In genomic region chr4:38832624-38833528, GRCh38 we compare ENCODE assay signal across 18 cellular contexts. TPM values are rescaled to one million over a fixed set of nuclear protein-coding genes. Genes with fewer than 3 reads are reported as not detected.
DNase-seq lines count a peak whose midpoint lies in the region; ATAC-seq and TF ChIP-seq lines count a peak whose summit lies in the region.
"Had no signal": no experiment of that assay in that cellular context is flagged by ENCODE, and none has a peak within 500 bp of the region (broad histone marks: within the 10 kb centered on the region; RNA-seq: fewer than 3 reads in every experiment).

No MANE protein-coding gene starts in this region.

- peaks cover 8% of the 10 kb centered on the region for H3K4me1 Mint-ChIP-seq in activated CD8-positive, alpha-beta T cell treated with anti-CD3 and anti-CD28 coated beads, Interleukin-2, amount 10 ng/mL, durations not matched to agents 7 days and 5 days (ENCODE audit: low read depth)
- no peaks in the 10 kb centered on the region for H3K4me1 Mint-ChIP-seq in chondrocyte (ENCODE audit: low read depth)

- DNase-seq in BE2C (no peak), H7 (peak; percentile 28), iPS-NIHi7 (ENCODE audit: extremely low spot score) (peak; percentile 25), DMS79 (lab: John Stamatoyannopoulos, UW) (no peak), G401 (ENCODE audit: low spot score) (no peak), right cardiac atrium (no peak), chondrocyte (ENCODE audit: low spot score) (no peak)
- DNase-seq in activated CD8-positive, alpha-beta T cell treated with anti-CD3 and anti-CD28 coated beads, Interleukin-2, amount 10 ng/mL, durations not matched to agents 7 days and 5 days: no peak
- DNase-seq: activated CD8-positive, alpha-beta memory T cell treated with anti-CD3 and anti-CD28 coated beads for 24 hours; activated effector memory CD4-positive, alpha-beta T cell treated with anti-CD3 and anti-CD28 coated beads, Interleukin-2, amount 50 U/mL, for 16 hours; GM23248; heart right ventricle; left cardiac atrium; NCI-H2029; NCI-H748 treated with DMSO at 0.1 percent for 48 hours; T-helper 9 cell had no signal

- TF ChIP-seq CTCF in BE2C (IDR thresholded peaks at IDR 0.05; ENCODE audit: low read depth, low read length): peak; percentile 26; the same call in 1 of the 2 replicates
- no peak for TF ChIP-seq CTCF in chondrocyte (IDR thresholded peaks at IDR 0.05)

- 89% methylated on average over 7 of the region's 7 CpGs for WGBS in right cardiac atrium

- no peaks in the 10 kb centered on the region for H3K36me3 ChIP-seq in BE2C
- no peaks in the 10 kb centered on the region for H3K36me3 ChIP-seq in H7 (replicated peaks; ENCODE audit: control insufficient read depth, insufficient read depth, low read length)
- H3K36me3 ChIP-seq: breast epithelium, upper lobe of left lung had no signal

- intact Hi-C loops in right cardiac atrium (cut with DNase I): no loop called here

- ATAC-seq in activated CD8-positive, alpha-beta T cell treated with anti-CD3 and anti-CD28 coated beads, Interleukin-2, amount 10 ng/mL, durations not matched to agents 7 days and 5 days: no peak
- ATAC-seq in right cardiac atrium: no peak
- ATAC-seq: heart right ventricle had no signal

- peak overlapping the region; percentile 4 for H3K27ac Mint-ChIP-seq in activated CD8-positive, alpha-beta T cell treated with anti-CD3 and anti-CD28 coated beads, Interleukin-2, amount 10 ng/mL, durations not matched to agents 7 days and 5 days
- H3K27ac Mint-ChIP-seq in chondrocyte (ENCODE audit: unreplicated experiment): no peak overlapping the region

- peaks cover 5% of the 10 kb centered on the region; the same call in 1 of the 2 replicates for H3K27me3 ChIP-seq in BE2C
- H3K27me3 ChIP-seq in H7 (ENCODE audit: control insufficient read depth, insufficient read depth, low read length): no peaks in the 10 kb centered on the region
- H3K27me3 ChIP-seq in right cardiac atrium (ENCODE audit: control insufficient read depth, insufficient read depth): no peaks in the 10 kb centered on the region
- H3K27me3 ChIP-seq: breast epithelium, heart right ventricle, upper lobe of left lung had no signal

- H3K27ac ChIP-seq in right cardiac atrium (ENCODE audit: low read length): no peak overlapping the region
- H3K27ac ChIP-seq: breast epithelium, GM23248, heart right ventricle, upper lobe of left lung had no signal

- peaks cover 15% of the 10 kb centered on the region for H3K9me3 Mint-ChIP-seq in activated CD8-positive, alpha-beta T cell treated with anti-CD3 and anti-CD28 coated beads, Interleukin-2, amount 10 ng/mL, durations not matched to agents 7 days and 5 days (ENCODE audit: insufficient read depth)
- peaks cover 33% of the 10 kb centered on the region for H3K9me3 Mint-ChIP-seq in chondrocyte (ENCODE audit: low read depth)

- CTCF ChIA-PET in activated CD8-positive, alpha-beta T cell treated with anti-CD3 and anti-CD28 coated beads, Interleukin-2, amount 10 ng/mL, durations not matched to agents 7 days and 5 days (lab: Charles Lee): interaction anchor here (0.6 to 1.6 kb wide), 3 partner anchors 22 to 73 kb away, joined by 3 to 5 read pairs (median 3); no protein-coding TSS in a partner anchor

- POLR2A ChIA-PET in activated CD8-positive, alpha-beta T cell treated with anti-CD3 and anti-CD28 coated beads, Interleukin-2, amount 10 ng/mL, durations not matched to agents 7 days and 5 days (lab: Charles Lee): no interaction called here

- no peaks in the 10 kb centered on the region for H3K27me3 Mint-ChIP-seq in activated CD8-positive, alpha-beta T cell treated with anti-CD3 and anti-CD28 coated beads, Interleukin-2, amount 10 ng/mL, durations not matched to agents 7 days and 5 days (ENCODE audit: low read depth)
- no peaks in the 10 kb centered on the region for H3K27me3 Mint-ChIP-seq in chondrocyte (ENCODE audit: low read depth)

- no peaks in the 10 kb centered on the region; the same call in 1 of the 2 replicates for H3K9me3 ChIP-seq in BE2C
- H3K9me3 ChIP-seq in right cardiac atrium (ENCODE audit: control insufficient read depth, low read length): no peaks in the 10 kb centered on the region

- H3K4me1 ChIP-seq in BE2C (no peaks in the 10 kb centered on the region), right cardiac atrium (ENCODE audit: control insufficient read depth, insufficient read depth, low read length) (no peaks in the 10 kb centered on the region)
- H3K4me1 ChIP-seq: breast epithelium, upper lobe of left lung had no signal

- H3K36me3 Mint-ChIP-seq in activated CD8-positive, alpha-beta T cell treated with anti-CD3 and anti-CD28 coated beads, Interleukin-2, amount 10 ng/mL, durations not matched to agents 7 days and 5 days (ENCODE audit: low read depth): peaks cover 24% of the 10 kb centered on the region
- peaks cover 13% of the 10 kb centered on the region for H3K36me3 Mint-ChIP-seq in chondrocyte (ENCODE audit: low read depth)

- H3K4me3 ChIP-seq in BE2C (ENCODE audit: low read depth, low read length) (no peak overlapping the region), H7 (ENCODE audit: insufficient read depth, low read depth, low read length) (no peak overlapping the region), right cardiac atrium (ENCODE audit: low read length) (no peak overlapping the region)
- H3K4me3 ChIP-seq: breast epithelium, GM23248, heart right ventricle, upper lobe of left lung had no signal

- in situ Hi-C loops in G401 (cut with HindIII; ENCODE audit: low sequenced_read_pairs): no loop called here

- no peak overlapping the region for H3K4me3 Mint-ChIP-seq in activated CD8-positive, alpha-beta T cell treated with anti-CD3 and anti-CD28 coated beads, Interleukin-2, amount 10 ng/mL, durations not matched to agents 7 days and 5 days
- H3K4me3 Mint-ChIP-seq in chondrocyte (ENCODE audit: unreplicated experiment): no peak overlapping the region

RNA-seq across cellular contexts. Expression of gene TLR6, which starts 23.7 kb away (rescaled TPM):
- not detected for polyA plus RNA-seq in BE2C (2012; ENCODE audit: insufficient read depth, insufficient read length, low read depth)
- under 0.01 TPM in 1 of 2 replicates, not detected in the other for total RNA-seq in H7 (2014; rRNA removed; shearing (Covaris generic))
- 1 to 10 TPM; 3.1 to 3.2 TPM for total RNA-seq in activated CD8-positive, alpha-beta T cell treated with anti-CD3 and anti-CD28 coated beads, Interleukin-2, amount 10 ng/mL, durations not matched to agents 7 days and 5 days
- 0.03 TPM in 1 of 2 replicates, not detected in the other for total RNA-seq in G401 (2014; rRNA removed; shearing (Covaris generic))
- total RNA-seq in right cardiac atrium (1 to 10 TPM; 1.6 to 3.3 (median 2.5) TPM), chondrocyte (2.0 to 2.9 TPM (median 2.6 TPM) in 3 replicates)
- polyA plus RNA-seq in right cardiac atrium: 0.20 TPM

RNA-seq across cellular contexts. Expression of gene TLR1, which starts 28.3 kb away (rescaled TPM):
- not detected for polyA plus RNA-seq in BE2C (2012; ENCODE audit: insufficient read depth, insufficient read length, low read depth)
- 0.03 TPM in 1 of 2 replicates, not detected in the other for total RNA-seq in H7 (2014; rRNA removed; shearing (Covaris generic))
- total RNA-seq in activated CD8-positive, alpha-beta T cell treated with anti-CD3 and anti-CD28 coated beads, Interleukin-2, amount 10 ng/mL, durations not matched to agents 7 days and 5 days: 1 to 10 TPM; 8.1 to 9.6 TPM
- not detected in 2 replicates for total RNA-seq in G401 (2014; rRNA removed; shearing (Covaris generic))
- total RNA-seq in right cardiac atrium (1 to 10 TPM; 5.8 to 7.4 (median 6.6) TPM), chondrocyte (0.15 to 1.1 TPM (median 0.38 TPM) in 3 replicates)
- polyA plus RNA-seq in right cardiac atrium: 1.1 TPM
- total RNA-seq: GM23248 had no signal

RNA-seq across cellular contexts. Expression of gene FAM114A1, which starts 34.7 kb away (rescaled TPM):
- not detected for polyA plus RNA-seq in BE2C (2012; ENCODE audit: insufficient read depth, insufficient read length, low read depth)
- total RNA-seq in H7 (2014; rRNA removed; shearing (Covaris generic)): 14.5 and 22.7 TPM in 2 replicates
- total RNA-seq in activated CD8-positive, alpha-beta T cell treated with anti-CD3 and anti-CD28 coated beads, Interleukin-2, amount 10 ng/mL, durations not matched to agents 7 days and 5 days: under 1 TPM; 0.50 to 0.60 TPM
- total RNA-seq in G401 (2014; rRNA removed; shearing (Covaris generic)): 8.7 and 9.2 TPM in 2 replicates
- 10 to 100 TPM; 23.7 to 48.2 (median 38.4) TPM for total RNA-seq in right cardiac atrium
- polyA plus RNA-seq in right cardiac atrium: 13.9 TPM
- 223 to 245 TPM (median 230 TPM) in 3 replicates for total RNA-seq in chondrocyte

RNA-seq across cellular contexts. Expression of gene TLR10, which starts 50.1 kb away (rescaled TPM):
- polyA plus RNA-seq in BE2C (2012; ENCODE audit: insufficient read depth, insufficient read length, low read depth): not detected
- total RNA-seq in H7 (2014; rRNA removed; shearing (Covaris generic)): not detected in 2 replicates
- total RNA-seq in activated CD8-positive, alpha-beta T cell treated with anti-CD3 and anti-CD28 coated beads, Interleukin-2, amount 10 ng/mL, durations not matched to agents 7 days and 5 days: under 1 TPM in 1 of 2 experiments, not detected in 1; 0.08 TPM
- not detected in 2 replicates for total RNA-seq in G401 (2014; rRNA removed; shearing (Covaris generic))
- total RNA-seq in right cardiac atrium (under 1 TPM in 1 of 4 donors, not detected in 3; 0.06 TPM), chondrocyte (not detected in 3 replicates)
- polyA plus RNA-seq in right cardiac atrium: not detected
- total RNA-seq: GM23248 had no signal
- polyA plus RNA-seq: GM23248 had no signal

Comparison
In these comparisons a context has a peak if more than half of its experiments do, and no peak if none do; other contexts are left out.
1. DNase-seq: peak in H7 (single experiment) and iPS-NIHi7 (single experiment); none in BE2C (single experiment), activated CD8-positive, alpha-beta T cell treated with anti-CD3 and anti-CD28 coated beads, Interleukin-2, amount 10 ng/mL, durations not matched to agents 7 days and 5 days (single experiment), DMS79 (single experiment), G401 (single experiment), right cardiac atrium (0 of 3) and chondrocyte (single experiment).